8 cellular contexts compared by ENCODE assay signal in genomic region chr5:36875789-36876388, GRCh38. TPM values are rescaled to one million over a fixed set of nuclear protein-coding genes. Genes with fewer than 3 reads are reported as not detected.
A peak's percentile ranks its signal among the peaks of the same experiment; 100 is the strongest.
DNase-seq lines count a peak whose midpoint lies in the region; ATAC-seq, FAIRE-seq and TF ChIP-seq lines count a peak whose summit lies in the region.

No MANE protein-coding gene starts in this region.

- no peaks in the 10 kb centered on the region for H3K9me2 ChIP-seq in neural cell (ENCODE audit: insufficient read depth, low read length)

- H4K20me1 ChIP-seq in neural cell (ENCODE audit: insufficient read depth), result peaks cover 15% of the 10 kb centered on the region

- H3K4me1 ChIP-seq in stomach smooth muscle (ENCODE audit: control insufficient read depth, insufficient read depth, low read length), result peaks cover 9% of the 10 kb centered on the region

- H3K4me2 ChIP-seq in neural cell (ENCODE audit: low read length), result peak overlapping the region; percentile 96

- H3K4me3 ChIP-seq in fibroblast of the aortic adventitia (ENCODE audit: low read depth, low read length), result peak overlapping the region; percentile 88
- H3K4me3 ChIP-seq in neural cell (ENCODE audit: low read length), result peak overlapping the region; percentile 85
- H3K4me3 ChIP-seq in stomach smooth muscle (ENCODE audit: low read length in 2 of 2), result peak overlapping the region; percentile 75 to 88

- H3K79me2 ChIP-seq in neural cell (replicated peaks; ENCODE audit: insufficient read depth, low read length), result peaks cover 88% of the 10 kb centered on the region

- peak; percentile 53 for ATAC-seq in GM21737 (IDR thresholded peaks at IDR 0.05; ENCODE audit: unreplicated experiment)

- FAIRE-seq in RCC 7860 (lab: Jason Lieb, UNC), result no peak

- TF ChIP-seq CTCF in fibroblast of the aortic adventitia (IDR thresholded peaks at IDR 0.05; ENCODE audit: insufficient read depth, low read length) (peak; percentile 68), neural cell (IDR thresholded peaks at IDR 0.05; ENCODE audit: poor library complexity, severe bottlenecking) (peak; percentile 63)

- H3K27me3 ChIP-seq in neural cell (ENCODE audit: insufficient read depth, low read depth, low read length) (no peaks in the 10 kb centered on the region), stomach smooth muscle (ENCODE audit: control insufficient read depth in 1 of 2, insufficient read depth in 2 of 2, low read length in 2 of 2) (no peaks in the 10 kb centered on the region)

- peak overlapping the region; percentile 97 for H3K9ac ChIP-seq in neural cell (ENCODE audit: low read length)
- peak overlapping the region; percentile 81 to 91 for H3K9ac ChIP-seq in stomach smooth muscle (ENCODE audit: low read length in 2 of 2)

- no peaks in the 10 kb centered on the region for H3K36me3 ChIP-seq in neural cell (ENCODE audit: insufficient read depth, low read length)
- H3K36me3 ChIP-seq in stomach smooth muscle (ENCODE audit: control insufficient read depth in 2 of 2, insufficient read depth in 2 of 2, low read length in 2 of 2), result no peaks in the 10 kb centered on the region

- H3F3A ChIP-seq in neural cell (ENCODE audit: insufficient read depth, low read length, poor library complexity, severe bottlenecking), result no peaks in the 10 kb centered on the region

- TF ChIP-seq RAD21 in neural cell (conservative IDR thresholded peaks at IDR 0.05), result peak; percentile 48

- peak overlapping the region; percentile 84 for H2AFZ ChIP-seq in neural cell (ENCODE audit: low read depth, low read length)

- H3K9me3 ChIP-seq in neural cell (ENCODE audit: low read length), result no peaks in the 10 kb centered on the region
- H3K9me3 ChIP-seq in stomach smooth muscle (ENCODE audit: control insufficient read depth in 2 of 2, low read length in 2 of 2), result no peaks in the 10 kb centered on the region

- no peak for TF ChIP-seq EP300 in neural cell (conservative IDR thresholded peaks at IDR 0.05; ENCODE audit: poor library complexity, severe bottlenecking)

- DNase-seq in DMS53 (lab: John Stamatoyannopoulos, UW) (peak; percentile 91), KG1 (lab: John Stamatoyannopoulos, UW) (peak; percentile 76), RCC 7860 (ENCODE audit: low spot score) (peak; percentile 71), fibroblast of the aortic adventitia (ENCODE audit: low read depth) (peak; percentile 71)
- DNase-seq in activated T-helper 9 cell treated with anti-CD3 and anti-CD28 coated beads, Interleukin-2, amount 50 U/mL, for 16 hours (ENCODE audit: low read depth), result peak; percentile 70

- H3K27ac ChIP-seq in neural cell (ENCODE audit: low read length) (peak overlapping the region; percentile 96), stomach smooth muscle (ENCODE audit: low read length) (peak overlapping the region; percentile 89)

TF ChIP-seq in neural cell, 6 proteins besides CTCF, POLR2A, EP300 and RAD21:
- TF ChIP-seq TAF1 (IDR thresholded peaks at IDR 0.05; ENCODE audit: low read depth), result peak; percentile 42
- no peak for TF ChIP-seq POLR2AphosphoS5 (IDR thresholded peaks at IDR 0.05)
- no peak for TF ChIP-seq SMC3 (conservative IDR thresholded peaks at IDR 0.05; ENCODE audit: poor library complexity)
- no peak for TF ChIP-seq EZH2 (IDR thresholded peaks at IDR 0.05; ENCODE audit: borderline replicate concordance, insufficient read depth, low read length, poor library complexity, severe bottlenecking)
- TF ChIP-seq, protein P1, sequence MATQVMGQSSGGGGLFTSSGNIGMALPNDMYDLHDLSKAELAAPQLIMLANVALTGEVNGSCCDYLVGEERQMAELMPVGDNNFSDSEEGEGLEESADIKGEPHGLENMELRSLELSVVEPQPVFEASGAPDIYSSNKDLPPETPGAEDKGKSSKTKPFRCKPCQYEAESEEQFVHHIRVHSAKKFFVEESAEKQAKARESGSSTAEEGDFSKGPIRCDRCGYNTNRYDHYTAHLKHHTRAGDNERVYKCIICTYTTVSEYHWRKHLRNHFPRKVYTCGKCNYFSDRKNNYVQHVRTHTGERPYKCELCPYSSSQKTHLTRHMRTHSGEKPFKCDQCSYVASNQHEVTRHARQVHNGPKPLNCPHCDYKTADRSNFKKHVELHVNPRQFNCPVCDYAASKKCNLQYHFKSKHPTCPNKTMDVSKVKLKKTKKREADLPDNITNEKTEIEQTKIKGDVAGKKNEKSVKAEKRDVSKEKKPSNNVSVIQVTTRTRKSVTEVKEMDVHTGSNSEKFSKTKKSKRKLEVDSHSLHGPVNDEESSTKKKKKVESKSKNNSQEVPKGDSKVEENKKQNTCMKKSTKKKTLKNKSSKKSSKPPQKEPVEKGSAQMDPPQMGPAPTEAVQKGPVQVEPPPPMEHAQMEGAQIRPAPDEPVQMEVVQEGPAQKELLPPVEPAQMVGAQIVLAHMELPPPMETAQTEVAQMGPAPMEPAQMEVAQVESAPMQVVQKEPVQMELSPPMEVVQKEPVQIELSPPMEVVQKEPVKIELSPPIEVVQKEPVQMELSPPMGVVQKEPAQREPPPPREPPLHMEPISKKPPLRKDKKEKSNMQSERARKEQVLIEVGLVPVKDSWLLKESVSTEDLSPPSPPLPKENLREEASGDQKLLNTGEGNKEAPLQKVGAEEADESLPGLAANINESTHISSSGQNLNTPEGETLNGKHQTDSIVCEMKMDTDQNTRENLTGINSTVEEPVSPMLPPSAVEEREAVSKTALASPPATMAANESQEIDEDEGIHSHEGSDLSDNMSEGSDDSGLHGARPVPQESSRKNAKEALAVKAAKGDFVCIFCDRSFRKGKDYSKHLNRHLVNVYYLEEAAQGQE (IDR thresholded peaks at IDR 0.05; ENCODE audit: borderline replicate concordance), result no peak
- TF ChIP-seq MXI1 (conservative IDR thresholded peaks at IDR 0.05; ENCODE audit: poor library complexity, severe bottlenecking), result peak; percentile 34

RNA-seq across cellular contexts. Expression of gene NIPBL, which starts 0.7 kb away (rescaled TPM):
- 38.2 and 41.8 TPM in 2 replicates for total RNA-seq in fibroblast of the aortic adventitia (ENCODE audit: low replicate concordance)
- 23.4 and 27.5 TPM in 2 replicates for polyA plus RNA-seq in neural cell
- 103 and 129 TPM in 2 replicates for polyA minus RNA-seq in neural cell

Comparison
In these comparisons a context has a peak if more than half of its experiments do, and no peak if none do; other contexts are left out.
1. Peak in every context shown above with its lines: DNase-seq, ATAC-seq, H3K4me3 ChIP-seq and H3K27ac ChIP-seq.